In genomic region chr1:53327183-53327941, GRCh38 we compare ENCODE assay signal across 8 cellular contexts. TPM values are rescaled to one million over a fixed set of nuclear protein-coding genes. Genes with fewer than 3 reads are reported as not detected.
DNase-seq lines count a peak whose midpoint lies in the region; ATAC-seq and TF ChIP-seq lines count a peak whose summit lies in the region.

No MANE protein-coding gene starts in this region.

- CTCF ChIA-PET in AG04450 (lab: Charles Lee) = no interaction called here

- DNase-seq in AG04450 (ENCODE audit: low read depth, low spot score) (no peak), HT-29 (ENCODE audit: low spot score) (peak; percentile 42)
- peak; percentile 26 for DNase-seq in activated naive CD8-positive, alpha-beta T cell treated with anti-CD3 and anti-CD28 coated beads, Interleukin-2, amount 50 U/mL, for 16 hours (ENCODE audit: low read depth, low spot score)
- peak; percentile 51 for DNase-seq in stimulated activated CD4-positive, alpha-beta T cell treated with anti-CD3 and anti-CD28 coated beads, Interleukin-12 subunit alpha, Interleukin-12 subunit beta, amount 100 ng/mL, for 4 hours

- H3K4me3 ChIP-seq in AG04450 (ENCODE audit: low read depth, low read length) (peak overlapping the region; percentile 71), iPS-11a (ENCODE audit: low read depth, low read length) (peak overlapping the region; percentile 91)

- no peak overlapping the region for H3K27ac ChIP-seq in AG04450 (ENCODE audit: low read depth, low read length)

- peak; percentile 7 for ATAC-seq in GM19035 (IDR thresholded peaks at IDR 0.05; ENCODE audit: unreplicated experiment)
- peak; percentile 39 for ATAC-seq in SK-N-SH treated with all-trans-retinoic acid at 6 μM for 48 hours
- no peak for ATAC-seq in HG03442 (IDR thresholded peaks at IDR 0.05; ENCODE audit: unreplicated experiment)

- TF ChIP-seq CTCF in AG04450 (IDR thresholded peaks at IDR 0.05; ENCODE audit: low read depth, low read length) = no peak

- H3K27me3 ChIP-seq in AG04450 (ENCODE audit: control insufficient read depth, insufficient read depth, low read length) = no peaks in the 10 kb centered on the region

- H3K9me3 ChIP-seq in AG04450 (ENCODE audit: control insufficient read depth, insufficient read depth, low read length) = no peaks in the 10 kb centered on the region; the same call in 1 of the 2 replicates

- POLR2A ChIA-PET in AG04450 (lab: Yijun Ruan, JAX) = no interaction called here

TF ChIP-seq in SK-N-SH treated with all-trans-retinoic acid at 6 μM for 48 hours, 23 proteins besides CTCF, POLR2A, EP300 and RAD21:
- TF ChIP-seq TSHZ2 (CRISPR knock-in tag; IDR thresholded peaks at IDR 0.05) = no peak
- no peak for TF ChIP-seq RARB (CRISPR knock-in tag; IDR thresholded peaks at IDR 0.05)
- TF ChIP-seq, protein P1, sequence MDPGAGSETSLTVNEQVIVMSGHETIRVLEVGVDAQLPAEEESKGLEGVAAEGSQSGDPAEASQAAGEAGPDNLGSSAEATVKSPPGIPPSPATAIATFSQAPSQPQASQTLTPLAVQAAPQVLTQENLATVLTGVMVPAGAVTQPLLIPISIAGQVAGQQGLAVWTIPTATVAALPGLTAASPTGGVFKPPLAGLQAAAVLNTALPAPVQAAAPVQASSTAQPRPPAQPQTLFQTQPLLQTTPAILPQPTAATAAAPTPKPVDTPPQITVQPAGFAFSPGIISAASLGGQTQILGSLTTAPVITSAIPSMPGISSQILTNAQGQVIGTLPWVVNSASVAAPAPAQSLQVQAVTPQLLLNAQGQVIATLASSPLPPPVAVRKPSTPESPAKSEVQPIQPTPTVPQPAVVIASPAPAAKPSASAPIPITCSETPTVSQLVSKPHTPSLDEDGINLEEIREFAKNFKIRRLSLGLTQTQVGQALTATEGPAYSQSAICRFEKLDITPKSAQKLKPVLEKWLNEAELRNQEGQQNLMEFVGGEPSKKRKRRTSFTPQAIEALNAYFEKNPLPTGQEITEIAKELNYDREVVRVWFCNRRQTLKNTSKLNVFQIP (CRISPR knock-in tag; IDR thresholded peaks at IDR 0.05; ENCODE audit: borderline replicate concordance, low read depth) = no peak
- no peak for TF ChIP-seq ZNF565 (CRISPR knock-in tag; conservative IDR thresholded peaks at IDR 0.05; ENCODE audit: low read depth)
- TF ChIP-seq ARNTL (CRISPR knock-in tag; IDR thresholded peaks at IDR 0.05; ENCODE audit: borderline replicate concordance, low read depth) = no peak
- TF ChIP-seq, protein P2, sequence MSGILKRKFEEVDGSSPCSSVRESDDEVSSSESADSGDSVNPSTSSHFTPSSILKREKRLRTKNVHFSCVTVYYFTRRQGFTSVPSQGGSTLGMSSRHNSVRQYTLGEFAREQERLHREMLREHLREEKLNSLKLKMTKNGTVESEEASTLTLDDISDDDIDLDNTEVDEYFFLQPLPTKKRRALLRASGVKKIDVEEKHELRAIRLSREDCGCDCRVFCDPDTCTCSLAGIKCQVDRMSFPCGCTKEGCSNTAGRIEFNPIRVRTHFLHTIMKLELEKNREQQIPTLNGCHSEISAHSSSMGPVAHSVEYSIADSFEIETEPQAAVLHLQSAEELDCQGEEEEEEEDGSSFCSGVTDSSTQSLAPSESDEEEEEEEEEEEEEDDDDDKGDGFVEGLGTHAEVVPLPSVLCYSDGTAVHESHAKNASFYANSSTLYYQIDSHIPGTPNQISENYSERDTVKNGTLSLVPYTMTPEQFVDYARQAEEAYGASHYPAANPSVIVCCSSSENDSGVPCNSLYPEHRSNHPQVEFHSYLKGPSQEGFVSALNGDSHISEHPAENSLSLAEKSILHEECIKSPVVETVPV (CRISPR knock-in tag; IDR thresholded peaks at IDR 0.05) = no peak
- no peak for TF ChIP-seq ZC3H10 (CRISPR knock-in tag; IDR thresholded peaks at IDR 0.05)
- no peak for TF ChIP-seq ZNF70 (CRISPR knock-in tag; IDR thresholded peaks at IDR 0.05)
- TF ChIP-seq ZFP3 (CRISPR knock-in tag; IDR thresholded peaks at IDR 0.05) = no peak
- no peak for TF ChIP-seq OSR1 (CRISPR knock-in tag; IDR thresholded peaks at IDR 0.05)
- TF ChIP-seq GLIS3 (CRISPR knock-in tag; IDR thresholded peaks at IDR 0.05) = no peak
- TF ChIP-seq CSDC2 (CRISPR knock-in tag; IDR thresholded peaks at IDR 0.05) = no peak
- no peak for TF ChIP-seq PPARA (CRISPR knock-in tag; IDR thresholded peaks at IDR 0.05; ENCODE audit: borderline replicate concordance)
TF ChIP-seq in SK-N-SH treated with all-trans-retinoic acid at 6 μM for 48 hours: peak in this region for 0.

RNA-seq across cellular contexts. Expression of gene LRP8, which starts 0.5 kb away (rescaled TPM):
- polyA plus RNA-seq in AG04450 (2011; rRNA removed) = 5.0 and 6.4 TPM in 2 replicates
- polyA minus RNA-seq in AG04450 (2011; rRNA and poly(A)+ RNA removed) = 13.2 and 19.0 TPM in 2 replicates
- 242 and 262 TPM in 2 replicates for total RNA-seq in HT-29 (2014; rRNA removed; shearing (Covaris generic))
